Comparison of ENCODE assay signal across 12 cellular contexts in the genomic region with DNA sequence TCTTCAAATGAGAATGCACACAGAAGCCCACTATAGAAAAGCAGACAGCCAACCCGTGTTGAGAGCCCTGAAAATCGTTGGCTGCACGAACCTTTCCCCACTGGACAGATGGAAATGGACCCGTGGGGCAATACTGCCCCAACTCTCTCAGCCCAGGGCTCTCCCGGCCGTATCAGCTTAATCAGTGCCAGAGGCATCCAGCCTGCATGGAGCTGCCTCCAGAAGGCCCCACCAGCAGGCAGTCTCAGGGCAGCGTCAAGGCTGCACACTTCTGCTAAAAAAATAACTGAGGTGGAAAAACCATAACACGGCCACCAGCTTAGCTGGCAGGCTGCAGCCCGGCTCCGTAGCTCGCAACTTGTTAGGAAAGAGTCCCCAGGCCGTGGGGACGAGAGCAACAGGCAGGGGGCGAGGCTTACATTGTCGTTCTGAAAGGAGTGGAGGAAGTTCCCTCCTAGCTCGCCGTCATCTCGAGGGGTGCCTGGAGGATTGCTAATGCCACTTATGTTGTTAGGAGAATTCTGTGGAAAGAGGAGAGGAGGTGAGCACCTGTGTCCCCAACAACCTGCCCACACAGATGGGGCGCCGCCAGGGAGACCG. TPM values are rescaled to one million over a fixed set of nuclear protein-coding genes. Genes with fewer than 3 reads are reported as not detected.
DNase-seq lines count a peak whose midpoint lies in the region; ATAC-seq and TF ChIP-seq lines count a peak whose summit lies in the region.
"Had no signal": no experiment of that assay in that cellular context is flagged by ENCODE, and none has a peak within 500 bp of the region (broad histone marks: within the 10 kb centered on the region; RNA-seq: fewer than 3 reads in every experiment).

No MANE protein-coding gene starts in this region.

- H3K23ac ChIP-seq in mesenchymal stem cell (ENCODE audit: low read length in 2 of 2): no peak overlapping the region

- H2BK5ac ChIP-seq in mesenchymal stem cell (ENCODE audit: low read depth, low read length, poor library complexity, severe bottlenecking): no peak overlapping the region

- intact Hi-C loops in activated T-helper 2 cell treated with anti-CD3 and anti-CD28 coated beads, Interferon-gamma antibody, Interleukin-2, Interleukin-4, amounts not matched to agents 10 μg/mL and 5 μg/mL and 100 μg/mL, durations not matched to agents 14 hours and 24 hours and 36 hours (cut with micrococcal nuclease): no loop called here

- no peak overlapping the region for H4K91ac ChIP-seq in mesenchymal stem cell (ENCODE audit: low read length)

- no peak for ATAC-seq in GM18907 (IDR thresholded peaks at IDR 0.05; ENCODE audit: unreplicated experiment)

- peak overlapping the region; percentile 26 for H2AK5ac ChIP-seq in mesenchymal stem cell (ENCODE audit: low read length, severe bottlenecking)

- H3K4me1 Mint-ChIP-seq in activated T-helper 2 cell treated with anti-CD3 and anti-CD28 coated beads, Interferon-gamma antibody, Interleukin-2, Interleukin-4, amounts not matched to agents 10 μg/mL and 5 μg/mL and 100 μg/mL, durations not matched to agents 14 hours and 24 hours and 36 hours (ENCODE audit: low read depth): peaks cover 29% of the 10 kb centered on the region
- H3K4me1 Mint-ChIP-seq in mesothelial cell of epicardium: peaks cover 9% of the 10 kb centered on the region

- peak overlapping the region; percentile 12 for H4K8ac ChIP-seq in mesenchymal stem cell (ENCODE audit: low read length)

- H2BK15ac ChIP-seq in mesenchymal stem cell (ENCODE audit: low read depth, poor library complexity, severe bottlenecking): no peak overlapping the region

- no peaks in the 10 kb centered on the region for H4K20me1 ChIP-seq in GM23248 (ENCODE audit: insufficient read depth)

- peaks cover 3% of the 10 kb centered on the region for H3K79me1 ChIP-seq in mesenchymal stem cell (replicated peaks; ENCODE audit: low read length, poor library complexity, severe bottlenecking)

- no peaks in the 10 kb centered on the region for H3K27me3 ChIP-seq in GM23248 (replicated peaks; ENCODE audit: insufficient read depth)
- H3K27me3 ChIP-seq in mesenchymal stem cell (ENCODE audit: control insufficient read depth in 1 of 2, insufficient read depth in 1 of 2, low read length in 2 of 2): no peaks in the 10 kb centered on the region
- H3K27me3 ChIP-seq: suprapubic skin had no signal

- H3K4me3 Mint-ChIP-seq in activated T-helper 2 cell treated with anti-CD3 and anti-CD28 coated beads, Interferon-gamma antibody, Interleukin-2, Interleukin-4, amounts not matched to agents 10 μg/mL and 5 μg/mL and 100 μg/mL, durations not matched to agents 14 hours and 24 hours and 36 hours (ENCODE audit: low read depth): no peak overlapping the region
- H3K4me3 Mint-ChIP-seq in mesothelial cell of epicardium: no peak overlapping the region
- H3K4me3 Mint-ChIP-seq: IgD-negative memory B cell had no signal

- H3K27ac ChIP-seq in GM23248: peak overlapping the region; percentile 66; the same call in 1 of the 2 replicates
- H3K27ac ChIP-seq in mesenchymal stem cell (ENCODE audit: low read length, poor library complexity, severe bottlenecking): peak overlapping the region; percentile 61

- H3K4me2 ChIP-seq in GM23248 (ENCODE audit: unreplicated experiment) (no peak overlapping the region), mesenchymal stem cell (ENCODE audit: low read length, poor library complexity, severe bottlenecking) (peak overlapping the region; percentile 31)

- no peak for TF ChIP-seq CTCF in mesothelial cell of epicardium (IDR thresholded peaks at IDR 0.05; ENCODE audit: unreplicated experiment)

- peaks cover 15% of the 10 kb centered on the region; the same call in 1 of the 2 replicates for H3F3A ChIP-seq in GM23248 (ENCODE audit: insufficient read depth)

- H2BK12ac ChIP-seq in mesenchymal stem cell (ENCODE audit: low read length in 2 of 2): peak overlapping the region in 1 of 2 experiments; percentile 18

- H3K36me3 ChIP-seq in GM23248 (ENCODE audit: low read depth) (no peaks in the 10 kb centered on the region), mesenchymal stem cell (ENCODE audit: control insufficient read depth in 1 of 2, insufficient read depth in 2 of 2, low read depth in 1 of 2, low read length in 2 of 2) (peaks cover 15 to 31% of the 10 kb centered on the region in 2 experiments)
- H3K36me3 ChIP-seq: suprapubic skin had no signal

- peak overlapping the region; percentile 59 for H3K27ac Mint-ChIP-seq in activated T-helper 2 cell treated with anti-CD3 and anti-CD28 coated beads, Interferon-gamma antibody, Interleukin-2, Interleukin-4, amounts not matched to agents 10 μg/mL and 5 μg/mL and 100 μg/mL, durations not matched to agents 14 hours and 24 hours and 36 hours
- no peak overlapping the region for H3K27ac Mint-ChIP-seq in mesothelial cell of epicardium

- H3K79me2 ChIP-seq in GM23248 (ENCODE audit: insufficient read depth): no peaks in the 10 kb centered on the region

- peaks cover 39% of the 10 kb centered on the region for H3K36me3 Mint-ChIP-seq in activated T-helper 2 cell treated with anti-CD3 and anti-CD28 coated beads, Interferon-gamma antibody, Interleukin-2, Interleukin-4, amounts not matched to agents 10 μg/mL and 5 μg/mL and 100 μg/mL, durations not matched to agents 14 hours and 24 hours and 36 hours (ENCODE audit: low read depth)
- peaks cover 35% of the 10 kb centered on the region for H3K36me3 Mint-ChIP-seq in mesothelial cell of epicardium

- no peaks in the 10 kb centered on the region for H3K9me2 ChIP-seq in GM23248 (ENCODE audit: insufficient read depth)

- no peak overlapping the region for H3K14ac ChIP-seq in mesenchymal stem cell (ENCODE audit: low read length in 2 of 2)

- DNase-seq in ACHN (peak; percentile 68), GM23248 (peak; percentile 20), mesenchymal stem cell (no peak), SW 1271 (lab: John Stamatoyannopoulos, UW) (no peak), mesothelial cell of epicardium (ENCODE audit: low spot score in 2 of 2, unreplicated experiment in 2 of 2) (no peak)
- no peak for DNase-seq in activated T-helper 2 cell treated with anti-CD3 and anti-CD28 coated beads, Interferon-gamma antibody, Interleukin-2, Interleukin-4, amounts not matched to agents 10 μg/mL and 5 μg/mL and 100 μg/mL, durations not matched to agents 14 hours and 24 hours and 36 hours (ENCODE audit: low spot score)
- DNase-seq in stimulated activated CD4-positive, alpha-beta T cell treated with anti-CD3 and anti-CD28 coated beads, Interleukin-12 subunit alpha, Interleukin-12 subunit beta, amount 100 ng/mL, for 4 hours: no peak
- DNase-seq: NCI-H345; stimulated activated CD4-positive, alpha-beta T cell treated with anti-CD3 and anti-CD28 coated beads, Interleukin-1b, Interleukin-23, amount 100 ng/mL, for 48 hours had no signal

- H3K4me1 ChIP-seq in GM23248 (ENCODE audit: insufficient read depth) (peaks cover 25% of the 10 kb centered on the region), mesenchymal stem cell (ENCODE audit: control insufficient read depth, insufficient read depth, low read depth, low read length) (peaks cover 38% of the 10 kb centered on the region)

- WGBS in GM23248 (ENCODE audit: low coverage in 1 of 2, low lambda C conversion rate in 2 of 2, missing lambda C conversion rate in 2 of 2), 2 experiments: 60 to 61% methylated on average over 21 of the region's 21 CpGs
- WGBS in mesenchymal stem cell: 90% methylated on average over 21 of the region's 21 CpGs

- in situ Hi-C loops in ACHN (cut with HindIII; ENCODE audit: low pct_ligation_motif_present, low pct_unique_long_range_greater_than_20kb, low sequenced_read_pairs) (no loop called here), GM23248 (cut with MboI) (no loop called here)

- H3K4ac ChIP-seq in mesenchymal stem cell (ENCODE audit: low read depth in 1 of 2, low read length in 2 of 2): no peak overlapping the region

- H3K18ac ChIP-seq in mesenchymal stem cell (ENCODE audit: low read depth in 1 of 2, low read length in 2 of 2): no peak overlapping the region

- H2AFZ ChIP-seq in GM23248 (no peak overlapping the region), mesenchymal stem cell (ENCODE audit: low read depth, low read length) (no peak overlapping the region)

- H3K9me3 ChIP-seq in GM23248 (ENCODE audit: low read depth): no peaks in the 10 kb centered on the region
- H3K9me3 ChIP-seq in mesenchymal stem cell (ENCODE audit: control insufficient read depth, low read length): no peaks in the 10 kb centered on the region
- H3K9me3 ChIP-seq: suprapubic skin had no signal

- H2BK120ac ChIP-seq in mesenchymal stem cell (ENCODE audit: low read depth, low read length): no peak overlapping the region

- peak overlapping the region; percentile 36; the same call in 1 of the 2 replicates for H3K9ac ChIP-seq in GM23248
- no peak overlapping the region for H3K9ac ChIP-seq in mesenchymal stem cell (ENCODE audit: low read length)

- H3K9me3 Mint-ChIP-seq in activated T-helper 2 cell treated with anti-CD3 and anti-CD28 coated beads, Interferon-gamma antibody, Interleukin-2, Interleukin-4, amounts not matched to agents 10 μg/mL and 5 μg/mL and 100 μg/mL, durations not matched to agents 14 hours and 24 hours and 36 hours: no peaks in the 10 kb centered on the region
- H3K9me3 Mint-ChIP-seq in mesothelial cell of epicardium: no peaks in the 10 kb centered on the region
- H3K9me3 Mint-ChIP-seq: IgD-negative memory B cell had no signal

- no peaks in the 10 kb centered on the region for H3K27me3 Mint-ChIP-seq in activated T-helper 2 cell treated with anti-CD3 and anti-CD28 coated beads, Interferon-gamma antibody, Interleukin-2, Interleukin-4, amounts not matched to agents 10 μg/mL and 5 μg/mL and 100 μg/mL, durations not matched to agents 14 hours and 24 hours and 36 hours (ENCODE audit: low read depth)
- H3K27me3 Mint-ChIP-seq in mesothelial cell of epicardium (ENCODE audit: low read depth): no peaks in the 10 kb centered on the region
- H3K27me3 Mint-ChIP-seq: IgD-negative memory B cell had no signal

- H3K4me3 ChIP-seq in GM23248 (no peak overlapping the region), mesenchymal stem cell (ENCODE audit: insufficient read depth in 1 of 2, low read depth in 1 of 2, low read length in 2 of 2) (no peak overlapping the region)
- H3K4me3 ChIP-seq: suprapubic skin had no signal

RNA-seq across cellular contexts. Expression of a gene that starts 28.0 kb away (rescaled TPM):
- 111 and 113 TPM in 2 replicates for total RNA-seq in GM23248 (2014; rRNA removed; shearing (Covaris generic))
- polyA plus RNA-seq in GM23248 (2016; fragmentation: Nextera tagmentation; extraction: Ambion mirVana): 91.3 and 102 TPM in 2 replicates
- 130 and 134 TPM in 2 replicates for total RNA-seq in activated T-helper 2 cell treated with anti-CD3 and anti-CD28 coated beads, Interferon-gamma antibody, Interleukin-2, Interleukin-4, amounts not matched to agents 10 μg/mL and 5 μg/mL and 100 μg/mL, durations not matched to agents 14 hours and 24 hours and 36 hours
- polyA plus RNA-seq in mesenchymal stem cell (2013, experiment 1 of 2): 83.1 TPM
- polyA plus RNA-seq in mesenchymal stem cell (2013, experiment 2 of 2): 84.0 TPM
- 54.9 to 57.6 TPM (median 56.9 TPM) in 3 replicates for total RNA-seq in mesothelial cell of epicardium

RNA-seq across cellular contexts. Expression of a gene that starts 28.1 kb away (rescaled TPM):
- total RNA-seq in GM23248 (2014; rRNA removed; shearing (Covaris generic)): 2.5 and 4.9 TPM in 2 replicates
- 3.0 and 3.3 TPM in 2 replicates for polyA plus RNA-seq in GM23248 (2016; fragmentation: Nextera tagmentation; extraction: Ambion mirVana)
- total RNA-seq in activated T-helper 2 cell treated with anti-CD3 and anti-CD28 coated beads, Interferon-gamma antibody, Interleukin-2, Interleukin-4, amounts not matched to agents 10 μg/mL and 5 μg/mL and 100 μg/mL, durations not matched to agents 14 hours and 24 hours and 36 hours: 10.2 and 12.2 TPM in 2 replicates
- polyA plus RNA-seq in mesenchymal stem cell (2013, experiment 1 of 2): 4.3 TPM
- 3.4 TPM for polyA plus RNA-seq in mesenchymal stem cell (2013, experiment 2 of 2)
- 8.5 to 10.4 TPM (median 10.3 TPM) in 3 replicates for total RNA-seq in mesothelial cell of epicardium

Comparison
In these comparisons a context has a peak if more than half of its experiments do, and no peak if none do; other contexts are left out.
1. DNase-seq: peak in ACHN (single experiment) and GM23248 (single experiment); none in activated T-helper 2 cell treated with anti-CD3 and anti-CD28 coated beads, Interferon-gamma antibody, Interleukin-2, Interleukin-4, amounts not matched to agents 10 μg/mL and 5 μg/mL and 100 μg/mL, durations not matched to agents 14 hours and 24 hours and 36 hours (single experiment), mesenchymal stem cell (single experiment), SW 1271 (0 of 2), stimulated activated CD4-positive, alpha-beta T cell treated with anti-CD3 and anti-CD28 coated beads, Interleukin-12 subunit alpha, Interleukin-12 subunit beta, amount 100 ng/mL, for 4 hours (single experiment) and mesothelial cell of epicardium (0 of 2).